8 cellular contexts compared by ENCODE assay signal in the genomic region with DNA sequence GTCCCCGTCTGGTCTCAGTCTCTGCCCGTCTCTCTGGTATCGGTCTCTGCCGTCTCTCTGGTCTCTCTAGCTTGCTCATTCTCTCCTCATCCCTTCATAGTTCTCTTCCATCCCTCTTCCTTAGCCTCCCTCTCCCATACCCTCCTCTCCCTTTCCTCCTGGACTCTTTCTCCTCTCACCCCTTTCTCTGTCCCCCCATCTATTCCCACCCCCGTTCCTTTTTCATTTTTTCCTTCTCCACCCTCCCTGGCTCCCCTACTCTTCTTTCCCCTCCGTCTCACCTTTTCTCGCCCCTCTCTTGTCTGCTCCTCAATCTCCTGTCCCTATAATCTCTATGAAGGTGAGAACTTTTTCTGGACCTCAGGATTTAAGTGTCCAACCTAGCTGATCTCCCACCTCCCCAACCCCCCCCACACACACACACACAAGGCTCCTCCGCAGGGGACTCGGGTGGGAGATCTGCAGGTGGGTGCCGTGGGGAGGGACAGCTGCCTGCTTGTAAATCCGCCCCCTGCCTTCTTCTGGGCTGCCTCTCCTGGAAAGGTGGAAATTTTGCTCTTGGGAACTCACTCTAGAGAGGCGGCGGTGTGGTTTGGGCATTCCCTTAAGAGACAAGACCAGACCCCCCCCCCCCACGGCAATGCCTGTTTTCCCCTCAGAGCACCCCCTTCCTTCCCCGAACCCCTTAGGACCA. TPM values are rescaled to one million over a fixed set of nuclear protein-coding genes. Genes with fewer than 3 reads are reported as not detected.
A peak's percentile ranks its signal among the peaks of the same experiment; 100 is the strongest.
DNase-seq lines count a peak whose midpoint lies in the region; ATAC-seq and TF ChIP-seq lines count a peak whose summit lies in the region.

No MANE protein-coding gene starts in this region.

- peaks cover 2% of the 10 kb centered on the region for H3K36me3 Mint-ChIP-seq in activated CD4-positive, alpha-beta T cell treated with anti-CD3 and anti-CD28 coated beads, Interleukin-2, amount 10 ng/mL, durations not matched to agents 24 days and 14 days (ENCODE audit: low read depth)
- H3K36me3 Mint-ChIP-seq in activated CD4-positive, alpha-beta T cell treated with anti-CD3 and anti-CD28 coated beads, Interleukin-2, amount 10 ng/mL, durations not matched to agents 7 days and 5 days (ENCODE audit: low read depth): no peaks in the 10 kb centered on the region
- no peaks in the 10 kb centered on the region for H3K36me3 Mint-ChIP-seq in activated B cell treated with CpG ODN at 0.5 μM for 24 hours (ENCODE audit: low read depth)

- H3K27me3 ChIP-seq in iPS-20b (ENCODE audit: insufficient read depth, low read length) (peaks cover 85% of the 10 kb centered on the region), subcutaneous abdominal adipose tissue (ENCODE audit: control insufficient read depth in 5 of 5, insufficient read depth in 4 of 5, low read length in 5 of 5) (peaks cover 5 to 45% (median 40%) of the 10 kb centered on the region in 5 donors)

- H3K9me3 ChIP-seq in iPS-20b (ENCODE audit: insufficient read depth, low read depth, low read length): no peaks in the 10 kb centered on the region
- H3K9me3 ChIP-seq in subcutaneous abdominal adipose tissue (ENCODE audit: control insufficient read depth in 5 of 5, low read length in 5 of 5): peaks cover 0 to 2% (median under 1%) of the 10 kb centered on the region in 5 donors

- TF ChIP-seq CTCF in activated B cell treated with CpG ODN at 0.5 μM for 24 hours (IDR thresholded peaks at IDR 0.05): no peak

- POLR2A ChIA-PET in activated CD4-positive, alpha-beta T cell treated with anti-CD3 and anti-CD28 coated beads, Interleukin-2, amount 10 ng/mL, durations not matched to agents 7 days and 5 days (lab: Charles Lee): no interaction called here
- POLR2A ChIA-PET in activated B cell treated with CpG ODN at 0.5 μM for 24 hours (lab: Charles Lee): no interaction called here

- no peak for ATAC-seq in activated B cell treated with CpG ODN at 0.5 μM for 24 hours (ENCODE audit: low read depth)

- peak overlapping the region; percentile 68 for H3K27ac Mint-ChIP-seq in activated CD4-positive, alpha-beta T cell treated with anti-CD3 and anti-CD28 coated beads, Interleukin-2, amount 10 ng/mL, durations not matched to agents 24 days and 14 days
- H3K27ac Mint-ChIP-seq in activated CD4-positive, alpha-beta T cell treated with anti-CD3 and anti-CD28 coated beads, Interleukin-2, amount 10 ng/mL, durations not matched to agents 7 days and 5 days: no peak overlapping the region
- H3K27ac Mint-ChIP-seq in activated B cell treated with CpG ODN at 0.5 μM for 24 hours: peak overlapping the region; percentile 20

- intact Hi-C loops in activated CD4-positive, alpha-beta T cell treated with anti-CD3 and anti-CD28 coated beads, Interleukin-2, amount 10 ng/mL, durations not matched to agents 24 days and 14 days (cut with micrococcal nuclease): no loop called here
- intact Hi-C loops in activated B cell treated with CpG ODN at 0.5 μM for 24 hours (cut with micrococcal nuclease): loop anchor here (2.0 to 10.0 kb wide), 3 partner anchors 31 to 125 kb away; partner anchors contain the start of gene MED10

- H3K4me3 ChIP-seq in iPS-20b (ENCODE audit: low read length) (peak overlapping the region; percentile 68; the same call in 1 of the 2 replicates), subcutaneous abdominal adipose tissue (ENCODE audit: low read depth in 1 of 5, low read length in 5 of 5) (peak overlapping the region in 4 of 5 donors; percentile 30 to 69 (median 62))

- CTCF ChIA-PET in activated CD4-positive, alpha-beta T cell treated with anti-CD3 and anti-CD28 coated beads, Interleukin-2, amount 10 ng/mL, durations not matched to agents 7 days and 5 days (lab: Charles Lee): no interaction called here
- CTCF ChIA-PET in activated B cell treated with CpG ODN at 0.5 μM for 24 hours (lab: Charles Lee): no interaction called here

- H3K9me3 Mint-ChIP-seq in activated CD4-positive, alpha-beta T cell treated with anti-CD3 and anti-CD28 coated beads, Interleukin-2, amount 10 ng/mL, durations not matched to agents 24 days and 14 days: no peaks in the 10 kb centered on the region
- H3K9me3 Mint-ChIP-seq in activated CD4-positive, alpha-beta T cell treated with anti-CD3 and anti-CD28 coated beads, Interleukin-2, amount 10 ng/mL, durations not matched to agents 7 days and 5 days: no peaks in the 10 kb centered on the region
- no peaks in the 10 kb centered on the region for H3K9me3 Mint-ChIP-seq in activated B cell treated with CpG ODN at 0.5 μM for 24 hours

- peaks cover 4% of the 10 kb centered on the region for H3K4me1 Mint-ChIP-seq in activated CD4-positive, alpha-beta T cell treated with anti-CD3 and anti-CD28 coated beads, Interleukin-2, amount 10 ng/mL, durations not matched to agents 24 days and 14 days
- H3K4me1 Mint-ChIP-seq in activated CD4-positive, alpha-beta T cell treated with anti-CD3 and anti-CD28 coated beads, Interleukin-2, amount 10 ng/mL, durations not matched to agents 7 days and 5 days: peaks cover 4% of the 10 kb centered on the region
- H3K4me1 Mint-ChIP-seq in activated B cell treated with CpG ODN at 0.5 μM for 24 hours: peaks cover 14% of the 10 kb centered on the region

- no peaks in the 10 kb centered on the region for H3K36me3 ChIP-seq in iPS-20b (ENCODE audit: insufficient read depth, low read depth, low read length)
- no peaks in the 10 kb centered on the region for H3K36me3 ChIP-seq in subcutaneous abdominal adipose tissue (ENCODE audit: control insufficient read depth in 5 of 5, insufficient read depth in 5 of 5, low read length in 5 of 5)

- peaks cover 51% of the 10 kb centered on the region for H3K27me3 Mint-ChIP-seq in activated CD4-positive, alpha-beta T cell treated with anti-CD3 and anti-CD28 coated beads, Interleukin-2, amount 10 ng/mL, durations not matched to agents 24 days and 14 days
- H3K27me3 Mint-ChIP-seq in activated CD4-positive, alpha-beta T cell treated with anti-CD3 and anti-CD28 coated beads, Interleukin-2, amount 10 ng/mL, durations not matched to agents 7 days and 5 days: peaks cover 43% of the 10 kb centered on the region
- H3K27me3 Mint-ChIP-seq in activated B cell treated with CpG ODN at 0.5 μM for 24 hours: peaks cover 44% of the 10 kb centered on the region

- H3K9ac ChIP-seq in iPS-20b (ENCODE audit: low read depth, low read length) (no peak overlapping the region), subcutaneous abdominal adipose tissue (ENCODE audit: low read length in 5 of 5) (no peak overlapping the region)

- H3K4me1 ChIP-seq in iPS-20b (ENCODE audit: insufficient read depth, low read length): peaks cover 4% of the 10 kb centered on the region; the same call in 1 of the 2 replicates
- peaks cover 0 to 12% (median 9%) of the 10 kb centered on the region in 5 donors for H3K4me1 ChIP-seq in subcutaneous abdominal adipose tissue (ENCODE audit: control insufficient read depth in 5 of 5, insufficient read depth in 5 of 5, low read length in 5 of 5)

- DNase-seq in activated CD4-positive, alpha-beta T cell treated with anti-CD3 and anti-CD28 coated beads, Interleukin-2, amount 10 ng/mL, durations not matched to agents 24 days and 14 days: no peak
- no peak for DNase-seq in activated CD4-positive, alpha-beta T cell treated with anti-CD3 and anti-CD28 coated beads, Interleukin-2, amount 10 ng/mL, durations not matched to agents 7 days and 5 days
- DNase-seq in activated B cell treated with CpG ODN at 0.5 μM for 24 hours: no peak
- DNase-seq in SW480 (ENCODE audit: low spot score): no peak
- DNase-seq in cerebellar nuclear complex (lab: John Stamatoyannopoulos, UW): no peak
- DNase-seq in SIG-M5 (lab: John Stamatoyannopoulos, UW): no peak

- H3K27ac ChIP-seq in iPS-20b (ENCODE audit: low read length): no peak overlapping the region
- H3K27ac ChIP-seq in subcutaneous abdominal adipose tissue (ENCODE audit: low read depth, low read length): no peak overlapping the region

- peak overlapping the region; percentile 86 for H3K4me3 Mint-ChIP-seq in activated CD4-positive, alpha-beta T cell treated with anti-CD3 and anti-CD28 coated beads, Interleukin-2, amount 10 ng/mL, durations not matched to agents 24 days and 14 days
- no peak overlapping the region for H3K4me3 Mint-ChIP-seq in activated CD4-positive, alpha-beta T cell treated with anti-CD3 and anti-CD28 coated beads, Interleukin-2, amount 10 ng/mL, durations not matched to agents 7 days and 5 days
- H3K4me3 Mint-ChIP-seq in activated B cell treated with CpG ODN at 0.5 μM for 24 hours: peak overlapping the region; percentile 78

RNA-seq across cellular contexts. Expression of gene UBE2QL1, which starts 1.0 kb away (rescaled TPM):
- total RNA-seq in activated CD4-positive, alpha-beta T cell treated with anti-CD3 and anti-CD28 coated beads, Interleukin-2, amount 10 ng/mL, durations not matched to agents 24 days and 14 days: 0.54 and 0.77 TPM in 2 replicates
- total RNA-seq in activated CD4-positive, alpha-beta T cell treated with anti-CD3 and anti-CD28 coated beads, Interleukin-2, amount 10 ng/mL, durations not matched to agents 7 days and 5 days: not detected
- 1.2 and 1.3 TPM in 2 replicates for total RNA-seq in activated B cell treated with CpG ODN at 0.5 μM for 24 hours
